In genomic region chr10:96395931-96396877, GRCh38 we compare ENCODE assay signal across 9 cellular contexts. TPM values are rescaled to one million over a fixed set of nuclear protein-coding genes. Genes with fewer than 3 reads are reported as not detected.
A peak's percentile ranks its signal among the peaks of the same experiment; 100 is the strongest.
DNase-seq lines count a peak whose midpoint lies in the region; ATAC-seq and TF ChIP-seq lines count a peak whose summit lies in the region.
"Had no signal": no experiment of that assay in that cellular context is flagged by ENCODE, and none has a peak within 500 bp of the region (broad histone marks: within the 10 kb centered on the region; RNA-seq: fewer than 3 reads in every experiment).

No MANE protein-coding gene starts in this region.

- peaks cover 37% of the 10 kb centered on the region for H3K27me3 ChIP-seq in DND-41 (ENCODE audit: insufficient read depth, low read length, poor library complexity)
- H3K27me3 ChIP-seq in SJCRH30 = no peaks in the 10 kb centered on the region
- no peaks in the 10 kb centered on the region for H3K27me3 ChIP-seq in trophoblast cell (ENCODE audit: insufficient read depth, low read length)

- H3K4me1 ChIP-seq in DND-41 (ENCODE audit: insufficient read depth, low read length) (no peaks in the 10 kb centered on the region), SJCRH30 (no peaks in the 10 kb centered on the region; the same call in none of the 2 replicates), trophoblast cell (ENCODE audit: control insufficient read depth in 1 of 2, insufficient read depth in 2 of 2, low read length in 2 of 2) (no peaks in the 10 kb centered on the region)

- no peak overlapping the region for H2BK5ac ChIP-seq in trophoblast cell (ENCODE audit: low read depth, low read length, poor library complexity)

- H2AFZ ChIP-seq in DND-41 (ENCODE audit: low read depth, low read length) = no peak overlapping the region
- no peak overlapping the region for H2AFZ ChIP-seq in trophoblast cell (ENCODE audit: insufficient read depth, low read length, poor library complexity)

- H4K91ac ChIP-seq in trophoblast cell (ENCODE audit: low read depth, low read length) = no peak overlapping the region

- no peaks in the 10 kb centered on the region for H3K36me3 Mint-ChIP-seq in activated naive CD4-positive, alpha-beta T cell treated with anti-CD3 and anti-CD28 coated beads, Interleukin-2, amount 10 ng/mL, durations not matched to agents 7 days and 5 days

- no peak overlapping the region for H3K9ac ChIP-seq in DND-41 (ENCODE audit: low read depth, low read length)
- no peak overlapping the region for H3K9ac ChIP-seq in trophoblast cell (ENCODE audit: low read length)

- H2BK12ac ChIP-seq in trophoblast cell (ENCODE audit: low read length) = no peak overlapping the region

- ATAC-seq in DND-41 (ENCODE audit: insufficient read depth, low read depth) = peak; percentile 96
- ATAC-seq in GM18870 (IDR thresholded peaks at IDR 0.05; ENCODE audit: unreplicated experiment) = no peak

- no peak overlapping the region for H3K14ac ChIP-seq in trophoblast cell (ENCODE audit: low read length)

- H3K4me1 Mint-ChIP-seq in activated naive CD4-positive, alpha-beta T cell treated with anti-CD3 and anti-CD28 coated beads, Interleukin-2, amount 10 ng/mL, durations not matched to agents 7 days and 5 days = peaks cover 3% of the 10 kb centered on the region

- H3K79me1 ChIP-seq in trophoblast cell (ENCODE audit: low read length) = no peaks in the 10 kb centered on the region

- no peak overlapping the region for H3K4ac ChIP-seq in trophoblast cell (ENCODE audit: low read depth, low read length)

- no peak overlapping the region for H3K27ac ChIP-seq in DND-41 (ENCODE audit: low read length)
- H3K27ac ChIP-seq in SJCRH30 = no peak overlapping the region
- no peak overlapping the region for H3K27ac ChIP-seq in trophoblast cell (ENCODE audit: low read depth, low read length)

- H3K36me3 ChIP-seq in DND-41 (ENCODE audit: insufficient read depth, low read length) (no peaks in the 10 kb centered on the region), SJCRH30 (no peaks in the 10 kb centered on the region), trophoblast cell (ENCODE audit: control insufficient read depth in 1 of 2, insufficient read depth in 2 of 2, low read length in 2 of 2) (no peaks in the 10 kb centered on the region)

- H3K23ac ChIP-seq in trophoblast cell (ENCODE audit: low read length) = no peak overlapping the region

- H3K79me2 ChIP-seq in DND-41 (ENCODE audit: insufficient read depth, low read length) (no peaks in the 10 kb centered on the region), trophoblast cell (ENCODE audit: control insufficient read depth, insufficient read depth, low read length, poor library complexity) (no peaks in the 10 kb centered on the region)

- WGBS in trophoblast cell (ENCODE audit: extremely low coverage, insufficient coverage, insufficient read length) = no CpG with 5 or more reads among the region's 24 CpGs

- H3K18ac ChIP-seq in trophoblast cell (ENCODE audit: low read length) = no peak overlapping the region

- no peak overlapping the region for H4K12ac ChIP-seq in trophoblast cell (ENCODE audit: low read depth, low read length)

- no peak overlapping the region for H3K4me3 Mint-ChIP-seq in activated naive CD4-positive, alpha-beta T cell treated with anti-CD3 and anti-CD28 coated beads, Interleukin-2, amount 10 ng/mL, durations not matched to agents 7 days and 5 days

- no peak overlapping the region for H2AK5ac ChIP-seq in trophoblast cell (ENCODE audit: low read length)

- no peak overlapping the region for H3K27ac Mint-ChIP-seq in activated naive CD4-positive, alpha-beta T cell treated with anti-CD3 and anti-CD28 coated beads, Interleukin-2, amount 10 ng/mL, durations not matched to agents 7 days and 5 days

- no peak overlapping the region for H3K4me2 ChIP-seq in DND-41 (ENCODE audit: insufficient read depth, low read length)
- peak overlapping the region; percentile 57 for H3K4me2 ChIP-seq in trophoblast cell (ENCODE audit: low read length)

- intact Hi-C loops in head of caudate nucleus (cut with DNase I) = loop anchor here (5.0 to 10.0 kb wide), 2 partner anchors 116 to 189 kb away; partner anchors contain the start of genes TLL2 and TM9SF3

- no peak overlapping the region for H3K4me3 ChIP-seq in DND-41 (ENCODE audit: low read depth in 1 of 2, low read length in 2 of 2)
- no peak overlapping the region for H3K4me3 ChIP-seq in SJCRH30
- H3K4me3 ChIP-seq in trophoblast cell (ENCODE audit: low read depth, low read length) = no peak overlapping the region

- H3K9me3 ChIP-seq in DND-41 (ENCODE audit: insufficient read depth, low read length, severe bottlenecking) (no peaks in the 10 kb centered on the region), SJCRH30 (replicated peaks) (no peaks in the 10 kb centered on the region), trophoblast cell (ENCODE audit: insufficient read depth, low read depth, low read length) (no peaks in the 10 kb centered on the region)

- CTCF ChIA-PET in activated naive CD4-positive, alpha-beta T cell treated with anti-CD3 and anti-CD28 coated beads, Interleukin-2, amount 10 ng/mL, durations not matched to agents 7 days and 5 days (lab: Charles Lee) = interaction anchor here (0.6 to 2.4 kb wide), 8 partner anchors 14 to 663 kb away, joined by 3 to 7 read pairs (median 3); partner anchors contain the start of gene TLL2

- H3K27me3 Mint-ChIP-seq in activated naive CD4-positive, alpha-beta T cell treated with anti-CD3 and anti-CD28 coated beads, Interleukin-2, amount 10 ng/mL, durations not matched to agents 7 days and 5 days = peaks cover 58% of the 10 kb centered on the region

- no peaks in the 10 kb centered on the region for H4K20me1 ChIP-seq in DND-41 (ENCODE audit: insufficient read depth, low read length)

- no peaks in the 10 kb centered on the region for H3K9me3 Mint-ChIP-seq in activated naive CD4-positive, alpha-beta T cell treated with anti-CD3 and anti-CD28 coated beads, Interleukin-2, amount 10 ng/mL, durations not matched to agents 7 days and 5 days

- DNase-seq in DND-41 = peak; percentile 71
- peak; percentile 73 for DNase-seq in HT1080 (ENCODE audit: low read depth)
- DNase-seq in SJCRH30 = peak; percentile 57 to 76
- peak; percentile 76 for DNase-seq in activated naive CD4-positive, alpha-beta T cell treated with anti-CD3 and anti-CD28 coated beads, Interleukin-2, amount 10 ng/mL, durations not matched to agents 7 days and 5 days
- peak; percentile 54 to 91 (median 80) for DNase-seq in head of caudate nucleus
- DNase-seq in trophoblast cell = peak; percentile 47 to 74
- DNase-seq in ureter (ENCODE audit: low spot score) = peak; percentile 77

- H4K8ac ChIP-seq in trophoblast cell (ENCODE audit: low read depth, low read length) = no peak overlapping the region

- no peak overlapping the region for H2BK120ac ChIP-seq in trophoblast cell (ENCODE audit: insufficient read depth, low read length, poor library complexity)

- peak; percentile 95 for TF ChIP-seq CTCF in DND-41 (IDR thresholded peaks at IDR 0.05; ENCODE audit: borderline replicate concordance, extremely low read depth, low read length, poor library complexity, severe bottlenecking)

RNA-seq across cellular contexts. Expression of gene OPALIN, which starts 37.4 kb away (rescaled TPM):
- total RNA-seq in HT1080 (2014; rRNA removed; shearing (Covaris generic)) = not detected in 2 replicates
- not detected in 2 replicates for polyA plus RNA-seq in HT1080 (2015; cell fraction: cytosol; rRNA removed)
- polyA plus RNA-seq in HT1080 (2015; cell fraction: nucleus; rRNA removed) = not detected in 2 replicates
- not detected in 2 replicates for total RNA-seq in SJCRH30 (2014; rRNA removed; shearing (Covaris generic))
- polyA plus RNA-seq in trophoblast cell (2013) = 0.01 and 0.04 TPM in 2 replicates
- not detected for total RNA-seq in ureter
- total RNA-seq: glomerular endothelial cell had no signal
